Comparison of ENCODE assay signal across 1 cellular context in genomic region chr2:218389333-218390150, GRCh38.
TF ChIP-seq lines count a peak whose summit lies in the region.

No MANE protein-coding gene starts in this region.

TF ChIP-seq in HepG2, 621 proteins besides CTCF, POLR2A, EP300 and RAD21 (continued from another document and continues in another):
- TF ChIP-seq, protein P1, sequence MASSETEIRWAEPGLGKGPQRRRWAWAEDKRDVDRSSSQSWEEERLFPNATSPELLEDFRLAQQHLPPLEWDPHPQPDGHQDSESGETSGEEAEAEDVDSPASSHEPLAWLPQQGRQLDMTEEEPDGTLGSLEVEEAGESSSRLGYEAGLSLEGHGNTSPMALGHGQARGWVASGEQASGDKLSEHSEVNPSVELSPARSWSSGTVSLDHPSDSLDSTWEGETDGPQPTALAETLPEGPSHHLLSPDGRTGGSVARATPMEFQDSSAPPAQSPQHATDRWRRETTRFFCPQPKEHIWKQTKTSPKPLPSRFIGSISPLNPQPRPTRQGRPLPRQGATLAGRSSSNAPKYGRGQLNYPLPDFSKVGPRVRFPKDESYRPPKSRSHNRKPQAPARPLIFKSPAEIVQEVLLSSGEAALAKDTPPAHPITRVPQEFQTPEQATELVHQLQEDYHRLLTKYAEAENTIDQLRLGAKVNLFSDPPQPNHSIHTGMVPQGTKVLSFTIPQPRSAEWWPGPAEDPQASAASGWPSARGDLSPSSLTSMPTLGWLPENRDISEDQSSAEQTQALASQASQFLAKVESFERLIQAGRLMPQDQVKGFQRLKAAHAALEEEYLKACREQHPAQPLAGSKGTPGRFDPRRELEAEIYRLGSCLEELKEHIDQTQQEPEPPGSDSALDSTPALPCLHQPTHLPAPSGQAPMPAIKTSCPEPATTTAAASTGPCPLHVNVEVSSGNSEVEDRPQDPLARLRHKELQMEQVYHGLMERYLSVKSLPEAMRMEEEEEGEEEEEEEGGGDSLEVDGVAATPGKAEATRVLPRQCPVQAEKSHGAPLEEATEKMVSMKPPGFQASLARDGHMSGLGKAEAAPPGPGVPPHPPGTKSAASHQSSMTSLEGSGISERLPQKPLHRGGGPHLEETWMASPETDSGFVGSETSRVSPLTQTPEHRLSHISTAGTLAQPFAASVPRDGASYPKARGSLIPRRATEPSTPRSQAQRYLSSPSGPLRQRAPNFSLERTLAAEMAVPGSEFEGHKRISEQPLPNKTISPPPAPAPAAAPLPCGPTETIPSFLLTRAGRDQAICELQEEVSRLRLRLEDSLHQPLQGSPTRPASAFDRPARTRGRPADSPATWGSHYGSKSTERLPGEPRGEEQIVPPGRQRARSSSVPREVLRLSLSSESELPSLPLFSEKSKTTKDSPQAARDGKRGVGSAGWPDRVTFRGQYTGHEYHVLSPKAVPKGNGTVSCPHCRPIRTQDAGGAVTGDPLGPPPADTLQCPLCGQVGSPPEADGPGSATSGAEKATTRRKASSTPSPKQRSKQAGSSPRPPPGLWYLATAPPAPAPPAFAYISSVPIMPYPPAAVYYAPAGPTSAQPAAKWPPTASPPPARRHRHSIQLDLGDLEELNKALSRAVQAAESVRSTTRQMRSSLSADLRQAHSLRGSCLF (CRISPR knock-in tag; IDR thresholded peaks at IDR 0.05; ENCODE audit: borderline replicate concordance): no peak
- TF ChIP-seq CBX5 (CRISPR knock-in tag; IDR thresholded peaks at IDR 0.05; ENCODE audit: borderline replicate concordance) (no peak), ZFX (CRISPR knock-in tag; IDR thresholded peaks at IDR 0.05; ENCODE audit: low read depth) (peak; percentile 80; the same call in 1 of the 2 replicates), ZNF619 (CRISPR knock-in tag; IDR thresholded peaks at IDR 0.05) (no peak), SMYD3 (CRISPR knock-in tag; IDR thresholded peaks at IDR 0.05) (no peak), ZNF333 (CRISPR knock-in tag; IDR thresholded peaks at IDR 0.05; ENCODE audit: borderline replicate concordance) (no peak), ZNF224 (CRISPR knock-in tag; IDR thresholded peaks at IDR 0.05) (no peak), KLF13 (CRISPR knock-in tag; IDR thresholded peaks at IDR 0.05) (no peak), SCMH1 (CRISPR knock-in tag; IDR thresholded peaks at IDR 0.05; ENCODE audit: borderline replicate concordance) (no peak), HMGA1 (CRISPR knock-in tag; conservative IDR thresholded peaks at IDR 0.05) (no peak), ARNT (IDR thresholded peaks at IDR 0.05) (no peak), DMTF1 (CRISPR knock-in tag; IDR thresholded peaks at IDR 0.05) (no peak), RNF2 (conservative IDR thresholded peaks at IDR 0.05; ENCODE audit: low read depth) (no peak; the same call in 1 of the 2 replicates), IRF2 (CRISPR knock-in tag; IDR thresholded peaks at IDR 0.05) (no peak), KDM1A (CRISPR knock-in tag; IDR thresholded peaks at IDR 0.05) (no peak), ZNF383 (CRISPR knock-in tag; IDR thresholded peaks at IDR 0.05; ENCODE audit: borderline replicate concordance) (no peak), ZNF3 (CRISPR knock-in tag; IDR thresholded peaks at IDR 0.05) (no peak), ZNF678 (CRISPR knock-in tag; IDR thresholded peaks at IDR 0.05) (no peak), POLR2AphosphoS2 (IDR thresholded peaks at IDR 0.05; ENCODE audit: low read depth, low read length) (no peak), CAMTA2 (CRISPR knock-in tag; IDR thresholded peaks at IDR 0.05; ENCODE audit: borderline replicate concordance) (0 out of 2 replicates have a peak, but pooled peaks have one; percentile 18), SMARCC2 (IDR thresholded peaks at IDR 0.05) (no peak), ETV6 (CRISPR knock-in tag; conservative IDR thresholded peaks at IDR 0.05) (no peak), TAF15 (IDR thresholded peaks at IDR 0.05; ENCODE audit: low read depth, low read length, poor library complexity, severe bottlenecking) (no peak), GATA4 (IDR thresholded peaks at IDR 0.05; ENCODE audit: borderline replicate concordance, low read depth) (no peak), ZSCAN29 (CRISPR knock-in tag; conservative IDR thresholded peaks at IDR 0.05) (no peak), ZMYM3 (CRISPR knock-in tag; IDR thresholded peaks at IDR 0.05) (peak; percentile 96), ELF3 (CRISPR knock-in tag; IDR thresholded peaks at IDR 0.05) (peak; percentile 94), ZNF280B (CRISPR knock-in tag; IDR thresholded peaks at IDR 0.05; ENCODE audit: borderline replicate concordance) (0 out of 2 replicates have a peak, but pooled peaks have one; percentile 64), ZNF543 (CRISPR knock-in tag; IDR thresholded peaks at IDR 0.05) (no peak)
- TF ChIP-seq, protein P2, sequence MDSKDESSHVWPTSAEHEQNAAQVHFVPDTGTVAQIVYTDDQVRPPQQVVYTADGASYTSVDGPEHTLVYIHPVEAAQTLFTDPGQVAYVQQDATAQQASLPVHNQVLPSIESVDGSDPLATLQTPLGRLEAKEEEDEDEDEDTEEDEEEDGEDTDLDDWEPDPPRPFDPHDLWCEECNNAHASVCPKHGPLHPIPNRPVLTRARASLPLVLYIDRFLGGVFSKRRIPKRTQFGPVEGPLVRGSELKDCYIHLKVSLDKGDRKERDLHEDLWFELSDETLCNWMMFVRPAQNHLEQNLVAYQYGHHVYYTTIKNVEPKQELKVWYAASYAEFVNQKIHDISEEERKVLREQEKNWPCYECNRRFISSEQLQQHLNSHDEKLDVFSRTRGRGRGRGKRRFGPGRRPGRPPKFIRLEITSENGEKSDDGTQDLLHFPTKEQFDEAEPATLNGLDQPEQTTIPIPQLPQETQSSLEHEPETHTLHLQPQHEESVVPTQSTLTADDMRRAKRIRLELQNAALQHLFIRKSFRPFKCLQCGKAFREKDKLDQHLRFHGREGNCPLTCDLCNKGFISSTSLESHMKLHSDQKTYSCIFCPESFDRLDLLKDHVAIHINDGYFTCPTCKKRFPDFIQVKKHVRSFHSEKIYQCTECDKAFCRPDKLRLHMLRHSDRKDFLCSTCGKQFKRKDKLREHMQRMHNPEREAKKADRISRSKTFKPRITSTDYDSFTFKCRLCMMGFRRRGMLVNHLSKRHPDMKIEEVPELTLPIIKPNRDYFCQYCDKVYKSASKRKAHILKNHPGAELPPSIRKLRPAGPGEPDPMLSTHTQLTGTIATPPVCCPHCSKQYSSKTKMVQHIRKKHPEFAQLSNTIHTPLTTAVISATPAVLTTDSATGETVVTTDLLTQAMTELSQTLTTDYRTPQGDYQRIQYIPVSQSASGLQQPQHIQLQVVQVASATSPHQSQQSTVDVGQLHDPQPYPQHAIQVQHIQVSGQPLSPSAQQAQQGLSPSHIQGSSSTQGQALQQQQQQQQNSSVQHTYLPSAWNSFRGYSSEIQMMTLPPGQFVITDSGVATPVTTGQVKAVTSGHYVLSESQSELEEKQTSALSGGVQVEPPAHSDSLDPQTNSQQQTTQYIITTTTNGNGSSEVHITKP (CRISPR knock-in tag; IDR thresholded peaks at IDR 0.05; ENCODE audit: low read depth): peak; percentile 52; the same call in 1 of the 2 replicates
- TF ChIP-seq, protein P3, sequence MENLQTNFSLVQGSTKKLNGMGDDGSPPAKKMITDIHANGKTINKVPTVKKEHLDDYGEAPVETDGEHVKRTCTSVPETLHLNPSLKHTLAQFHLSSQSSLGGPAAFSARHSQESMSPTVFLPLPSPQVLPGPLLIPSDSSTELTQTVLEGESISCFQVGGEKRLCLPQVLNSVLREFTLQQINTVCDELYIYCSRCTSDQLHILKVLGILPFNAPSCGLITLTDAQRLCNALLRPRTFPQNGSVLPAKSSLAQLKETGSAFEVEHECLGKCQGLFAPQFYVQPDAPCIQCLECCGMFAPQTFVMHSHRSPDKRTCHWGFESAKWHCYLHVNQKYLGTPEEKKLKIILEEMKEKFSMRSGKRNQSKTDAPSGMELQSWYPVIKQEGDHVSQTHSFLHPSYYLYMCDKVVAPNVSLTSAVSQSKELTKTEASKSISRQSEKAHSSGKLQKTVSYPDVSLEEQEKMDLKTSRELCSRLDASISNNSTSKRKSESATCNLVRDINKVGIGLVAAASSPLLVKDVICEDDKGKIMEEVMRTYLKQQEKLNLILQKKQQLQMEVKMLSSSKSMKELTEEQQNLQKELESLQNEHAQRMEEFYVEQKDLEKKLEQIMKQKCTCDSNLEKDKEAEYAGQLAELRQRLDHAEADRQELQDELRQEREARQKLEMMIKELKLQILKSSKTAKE (CRISPR knock-in tag; IDR thresholded peaks at IDR 0.05; ENCODE audit: borderline replicate concordance): no peak
- TF ChIP-seq, protein P4, sequence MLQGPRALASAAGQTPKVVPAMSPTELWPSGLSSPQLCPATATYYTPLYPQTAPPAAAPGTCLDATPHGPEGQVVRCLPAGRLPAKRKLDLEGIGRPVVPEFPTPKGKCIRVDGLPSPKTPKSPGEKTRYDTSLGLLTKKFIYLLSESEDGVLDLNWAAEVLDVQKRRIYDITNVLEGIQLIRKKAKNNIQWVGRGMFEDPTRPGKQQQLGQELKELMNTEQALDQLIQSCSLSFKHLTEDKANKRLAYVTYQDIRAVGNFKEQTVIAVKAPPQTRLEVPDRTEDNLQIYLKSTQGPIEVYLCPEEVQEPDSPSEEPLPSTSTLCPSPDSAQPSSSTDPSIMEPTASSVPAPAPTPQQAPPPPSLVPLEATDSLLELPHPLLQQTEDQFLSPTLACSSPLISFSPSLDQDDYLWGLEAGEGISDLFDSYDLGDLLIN (CRISPR knock-in tag; IDR thresholded peaks at IDR 0.05; ENCODE audit: borderline replicate concordance): no peak
- TF ChIP-seq, protein P5, sequence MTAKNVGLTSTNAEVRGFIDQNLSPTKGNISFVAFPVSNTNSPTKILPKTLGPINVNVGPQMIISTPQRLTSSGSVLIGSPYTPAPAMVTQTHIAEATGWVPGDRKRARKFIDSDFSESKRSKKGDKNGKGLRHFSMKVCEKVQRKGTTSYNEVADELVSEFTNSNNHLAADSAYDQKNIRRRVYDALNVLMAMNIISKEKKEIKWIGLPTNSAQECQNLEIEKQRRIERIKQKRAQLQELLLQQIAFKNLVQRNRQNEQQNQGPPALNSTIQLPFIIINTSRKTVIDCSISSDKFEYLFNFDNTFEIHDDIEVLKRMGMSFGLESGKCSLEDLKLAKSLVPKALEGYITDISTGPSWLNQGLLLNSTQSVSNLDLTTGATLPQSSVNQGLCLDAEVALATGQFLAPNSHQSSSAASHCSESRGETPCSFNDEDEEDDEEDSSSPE (CRISPR knock-in tag; IDR thresholded peaks at IDR 0.05): 0 out of 2 replicates have a peak, but pooled peaks have one; percentile 13
- TF ChIP-seq, protein P6, sequence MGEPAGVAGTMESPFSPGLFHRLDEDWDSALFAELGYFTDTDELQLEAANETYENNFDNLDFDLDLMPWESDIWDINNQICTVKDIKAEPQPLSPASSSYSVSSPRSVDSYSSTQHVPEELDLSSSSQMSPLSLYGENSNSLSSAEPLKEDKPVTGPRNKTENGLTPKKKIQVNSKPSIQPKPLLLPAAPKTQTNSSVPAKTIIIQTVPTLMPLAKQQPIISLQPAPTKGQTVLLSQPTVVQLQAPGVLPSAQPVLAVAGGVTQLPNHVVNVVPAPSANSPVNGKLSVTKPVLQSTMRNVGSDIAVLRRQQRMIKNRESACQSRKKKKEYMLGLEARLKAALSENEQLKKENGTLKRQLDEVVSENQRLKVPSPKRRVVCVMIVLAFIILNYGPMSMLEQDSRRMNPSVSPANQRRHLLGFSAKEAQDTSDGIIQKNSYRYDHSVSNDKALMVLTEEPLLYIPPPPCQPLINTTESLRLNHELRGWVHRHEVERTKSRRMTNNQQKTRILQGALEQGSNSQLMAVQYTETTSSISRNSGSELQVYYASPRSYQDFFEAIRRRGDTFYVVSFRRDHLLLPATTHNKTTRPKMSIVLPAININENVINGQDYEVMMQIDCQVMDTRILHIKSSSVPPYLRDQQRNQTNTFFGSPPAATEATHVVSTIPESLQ (CRISPR knock-in tag; conservative IDR thresholded peaks at IDR 0.05): no peak
- TF ChIP-seq, protein P7, sequence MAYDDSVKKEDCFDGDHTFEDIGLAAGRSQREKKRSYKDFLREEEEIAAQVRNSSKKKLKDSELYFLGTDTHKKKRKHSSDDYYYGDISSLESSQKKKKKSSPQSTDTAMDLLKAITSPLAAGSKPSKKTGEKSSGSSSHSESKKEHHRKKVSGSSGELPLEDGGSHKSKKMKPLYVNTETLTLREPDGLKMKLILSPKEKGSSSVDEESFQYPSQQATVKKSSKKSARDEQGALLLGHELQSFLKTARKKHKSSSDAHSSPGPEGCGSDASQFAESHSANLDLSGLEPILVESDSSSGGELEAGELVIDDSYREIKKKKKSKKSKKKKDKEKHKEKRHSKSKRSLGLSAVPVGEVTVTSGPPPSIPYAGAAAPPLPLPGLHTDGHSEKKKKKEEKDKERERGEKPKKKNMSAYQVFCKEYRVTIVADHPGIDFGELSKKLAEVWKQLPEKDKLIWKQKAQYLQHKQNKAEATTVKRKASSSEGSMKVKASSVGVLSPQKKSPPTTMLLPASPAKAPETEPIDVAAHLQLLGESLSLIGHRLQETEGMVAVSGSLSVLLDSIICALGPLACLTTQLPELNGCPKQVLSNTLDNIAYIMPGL (CRISPR knock-in tag; IDR thresholded peaks at IDR 0.05; ENCODE audit: borderline replicate concordance in 1 of 2, low read depth in 1 of 2): peak in 1 of 2 experiments; percentile 21; a peak in 1 of 4 replicates
- TF ChIP-seq, protein P8, sequence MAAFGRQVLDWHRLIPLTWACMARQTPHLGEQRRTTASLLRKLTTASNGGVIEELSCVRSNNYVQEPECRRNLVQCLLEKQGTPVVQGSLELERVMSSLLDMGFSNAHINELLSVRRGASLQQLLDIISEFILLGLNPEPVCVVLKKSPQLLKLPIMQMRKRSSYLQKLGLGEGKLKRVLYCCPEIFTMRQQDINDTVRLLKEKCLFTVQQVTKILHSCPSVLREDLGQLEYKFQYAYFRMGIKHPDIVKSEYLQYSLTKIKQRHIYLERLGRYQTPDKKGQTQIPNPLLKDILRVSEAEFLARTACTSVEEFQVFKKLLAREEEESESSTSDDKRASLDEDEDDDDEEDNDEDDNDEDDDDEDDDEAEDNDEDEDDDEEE (CRISPR knock-in tag; IDR thresholded peaks at IDR 0.05): 0 out of 2 replicates have a peak, but pooled peaks have one; percentile 17
